Comparison of ENCODE assay signal across 14 cellular contexts in the genomic region with DNA sequence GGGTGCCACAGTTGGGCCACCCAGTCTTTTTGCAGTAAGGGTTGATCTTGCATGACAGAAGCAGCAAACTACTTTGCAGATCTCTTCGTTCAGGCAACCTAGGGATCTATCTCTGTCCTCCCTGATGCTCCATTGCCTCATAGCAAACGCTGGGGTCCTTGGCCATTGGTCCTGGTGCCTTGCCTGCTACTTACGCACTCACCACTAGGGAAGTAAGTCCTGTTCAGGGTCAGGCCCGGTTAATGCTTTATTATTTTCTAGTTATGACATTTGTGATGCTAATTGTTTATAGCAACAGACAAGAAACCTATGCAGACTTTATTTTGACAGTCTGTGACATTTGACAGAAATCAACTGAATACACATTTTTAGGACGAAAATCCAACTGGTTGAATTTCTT.
"Had no signal": no experiment of that assay in that cellular context is flagged by ENCODE, and none has a peak within 500 bp of the region (broad histone marks: within the 10 kb centered on the region; RNA-seq: fewer than 3 reads in every experiment).

No MANE protein-coding gene starts in this region.

- H3K4me1 Mint-ChIP-seq: stimulated activated naive CD8-positive, alpha-beta T cell treated with anti-CD3 and anti-CD28 coated beads, Interleukin-15, amount 100 ng/mL, for 72 hours had no signal

- H3K36me3 ChIP-seq: ascending aorta, breast epithelium, pancreas, sigmoid colon, spleen, upper lobe of left lung had no signal

- H3K9me3 ChIP-seq: ascending aorta, breast epithelium, pancreas, sigmoid colon, spleen, upper lobe of left lung had no signal

- H3K4me3 ChIP-seq: ascending aorta, breast epithelium, lung, pancreas, sigmoid colon, spleen, upper lobe of left lung had no signal

- DNase-seq: activated CD4-positive, alpha-beta T cell treated with anti-CD3 and anti-CD28 coated beads, Interleukin-2, amount 50 U/mL, for 48 hours; activated naive CD4-positive, alpha-beta T cell treated with anti-CD3 and anti-CD28 coated beads for 36 hours; cerebellar nuclear complex; effector CD8-positive, alpha-beta T cell; head of caudate nucleus; pancreas; sigmoid colon; spleen; stimulated activated naive CD8-positive, alpha-beta T cell treated with anti-CD3 and anti-CD28 coated beads, Interleukin-15, amount 100 ng/mL, for 72 hours; upper lobe of left lung had no signal

- H3K9me3 Mint-ChIP-seq: activated naive CD4-positive, alpha-beta T cell treated with anti-CD3 and anti-CD28 coated beads for 36 hours; activated T-helper 2 cell treated with anti-CD3 and anti-CD28 coated beads, Interferon-gamma antibody, Interleukin-2, Interleukin-4, amounts not matched to agents 10 μg/mL and 5 μg/mL and 100 μg/mL, durations not matched to agents 14 hours and 24 hours and 36 hours; stimulated activated naive CD8-positive, alpha-beta T cell treated with anti-CD3 and anti-CD28 coated beads, Interleukin-15, amount 100 ng/mL, for 72 hours had no signal

- H3K27me3 ChIP-seq: ascending aorta, breast epithelium, pancreas, sigmoid colon, spleen, upper lobe of left lung had no signal

- H3K4me3 Mint-ChIP-seq: activated naive CD4-positive, alpha-beta T cell treated with anti-CD3 and anti-CD28 coated beads for 36 hours; stimulated activated naive CD8-positive, alpha-beta T cell treated with anti-CD3 and anti-CD28 coated beads, Interleukin-15, amount 100 ng/mL, for 72 hours had no signal

- H3K27me3 Mint-ChIP-seq: stimulated activated naive CD8-positive, alpha-beta T cell treated with anti-CD3 and anti-CD28 coated beads, Interleukin-15, amount 100 ng/mL, for 72 hours had no signal

- H3K27ac Mint-ChIP-seq: activated naive CD4-positive, alpha-beta T cell treated with anti-CD3 and anti-CD28 coated beads for 36 hours; activated T-helper 2 cell treated with anti-CD3 and anti-CD28 coated beads, Interferon-gamma antibody, Interleukin-2, Interleukin-4, amounts not matched to agents 10 μg/mL and 5 μg/mL and 100 μg/mL, durations not matched to agents 14 hours and 24 hours and 36 hours had no signal

- ATAC-seq: pancreas; stimulated activated naive CD8-positive, alpha-beta T cell treated with anti-CD3 and anti-CD28 coated beads, Interleukin-15, amount 100 ng/mL, for 72 hours had no signal

- H3K4me1 ChIP-seq: ascending aorta, breast epithelium, pancreas, spleen, upper lobe of left lung had no signal
